Comparison of ENCODE assay signal across 15 cellular contexts in genomic region chr16:28880955-28881354, GRCh38. TPM values are rescaled to one million over a fixed set of nuclear protein-coding genes. Genes with fewer than 3 reads are reported as not detected.
DNase-seq lines count a peak whose midpoint lies in the region; ATAC-seq and TF ChIP-seq lines count a peak whose summit lies in the region.
"Had no signal": no experiment of that assay in that cellular context is flagged by ENCODE, and none has a peak within 500 bp of the region (broad histone marks: within the 10 kb centered on the region; RNA-seq: fewer than 3 reads in every experiment).

No MANE protein-coding gene starts in this region.

- TF ChIP-seq CTCF in KMS-11 (conservative IDR thresholded peaks at IDR 0.05; ENCODE audit: low read depth, low read length) (no peak), osteocyte (IDR thresholded peaks at IDR 0.05) (no peak)

- H3K27ac Mint-ChIP-seq in activated CD4-positive, alpha-beta T cell treated with anti-CD3 and anti-CD28 coated beads, Interleukin-2, amount 10 ng/mL, durations not matched to agents 7 days and 5 days, result peak overlapping the region; percentile 65
- H3K27ac Mint-ChIP-seq in dendritic cell treated with granulocyte-macrophage colony-stimulating factor and Interleukin-4, amounts not matched to agents 40 ng/mL and 50 ng/mL, for 4 days, result no peak overlapping the region
- H3K27ac Mint-ChIP-seq in osteocyte (ENCODE audit: unreplicated experiment), result no peak overlapping the region

- POLR2A ChIA-PET in activated CD4-positive, alpha-beta T cell treated with anti-CD3 and anti-CD28 coated beads, Interleukin-2, amount 10 ng/mL, durations not matched to agents 7 days and 5 days (lab: Charles Lee), result no interaction called here

- H3K4me3 ChIP-seq in KMS-11 (IDR thresholded peaks at IDR 0.05; ENCODE audit: insufficient read depth, low read depth, low read length), result no peak overlapping the region

- ATAC-seq in HG03571 (IDR thresholded peaks at IDR 0.05; ENCODE audit: unreplicated experiment), result no peak
- ATAC-seq in GM18909 (IDR thresholded peaks at IDR 0.05; ENCODE audit: poor library complexity, unreplicated experiment), result no peak
- no peak for ATAC-seq in GM21529 (IDR thresholded peaks at IDR 0.05; ENCODE audit: unreplicated experiment)
- ATAC-seq: PC-3 had no signal

- H3K27me3 Mint-ChIP-seq in activated CD4-positive, alpha-beta T cell treated with anti-CD3 and anti-CD28 coated beads, Interleukin-2, amount 10 ng/mL, durations not matched to agents 7 days and 5 days, result peaks cover 1% of the 10 kb centered on the region
- peaks cover 38% of the 10 kb centered on the region for H3K27me3 Mint-ChIP-seq in dendritic cell treated with granulocyte-macrophage colony-stimulating factor and Interleukin-4, amounts not matched to agents 40 ng/mL and 50 ng/mL, for 4 days
- no peaks in the 10 kb centered on the region for H3K27me3 Mint-ChIP-seq in osteocyte (ENCODE audit: unreplicated experiment)

- peaks cover 38% of the 10 kb centered on the region for H3K4me1 ChIP-seq in KMS-11 (ENCODE audit: low read depth, poor library complexity, severe bottlenecking)

- H4K20me1 ChIP-seq in KMS-11 (ENCODE audit: insufficient read depth), result no peaks in the 10 kb centered on the region

- H3K4me1 Mint-ChIP-seq in activated CD4-positive, alpha-beta T cell treated with anti-CD3 and anti-CD28 coated beads, Interleukin-2, amount 10 ng/mL, durations not matched to agents 7 days and 5 days, result peaks cover 29% of the 10 kb centered on the region
- H3K4me1 Mint-ChIP-seq in dendritic cell treated with granulocyte-macrophage colony-stimulating factor and Interleukin-4, amounts not matched to agents 40 ng/mL and 50 ng/mL, for 4 days (ENCODE audit: low read depth), result peaks cover 34% of the 10 kb centered on the region
- H3K4me1 Mint-ChIP-seq in osteocyte (ENCODE audit: unreplicated experiment), result peaks cover 13% of the 10 kb centered on the region

- peak overlapping the region; percentile 83; the same call in 1 of the 2 replicates for H2AFZ ChIP-seq in KMS-11 (ENCODE audit: low read depth)

- no peaks in the 10 kb centered on the region for H3K36me3 ChIP-seq in KMS-11 (ENCODE audit: insufficient read depth)
- H3K36me3 ChIP-seq: left lung had no signal

- CTCF ChIA-PET in activated CD4-positive, alpha-beta T cell treated with anti-CD3 and anti-CD28 coated beads, Interleukin-2, amount 10 ng/mL, durations not matched to agents 7 days and 5 days (lab: Charles Lee), result interaction anchor here (0.6 to 1.2 kb wide), 3 partner anchors 45 to 1584 kb away, joined by 4 to 5 read pairs (median 4); partner anchors contain the start of gene RABEP2

- H3K9ac ChIP-seq in KMS-11, result no peak overlapping the region

- no peak overlapping the region for H3K4me2 ChIP-seq in KMS-11

- H3K9me3 Mint-ChIP-seq in activated CD4-positive, alpha-beta T cell treated with anti-CD3 and anti-CD28 coated beads, Interleukin-2, amount 10 ng/mL, durations not matched to agents 7 days and 5 days, result no peaks in the 10 kb centered on the region
- H3K9me3 Mint-ChIP-seq in dendritic cell treated with granulocyte-macrophage colony-stimulating factor and Interleukin-4, amounts not matched to agents 40 ng/mL and 50 ng/mL, for 4 days, result no peaks in the 10 kb centered on the region
- no peaks in the 10 kb centered on the region for H3K9me3 Mint-ChIP-seq in osteocyte (ENCODE audit: unreplicated experiment)

- H3K27ac ChIP-seq in KMS-11, result no peak overlapping the region
- H3K27ac ChIP-seq: left lung had no signal

- H3K79me2 ChIP-seq in KMS-11 (ENCODE audit: insufficient read depth, low read depth), result no peaks in the 10 kb centered on the region

- intact Hi-C loops in dendritic cell treated with granulocyte-macrophage colony-stimulating factor and Interleukin-4, amounts not matched to agents 40 ng/mL and 50 ng/mL, for 4 days (cut with micrococcal nuclease), result no loop called here

- no peaks in the 10 kb centered on the region for H3K36me3 Mint-ChIP-seq in activated CD4-positive, alpha-beta T cell treated with anti-CD3 and anti-CD28 coated beads, Interleukin-2, amount 10 ng/mL, durations not matched to agents 7 days and 5 days (ENCODE audit: low read depth)
- H3K36me3 Mint-ChIP-seq in dendritic cell treated with granulocyte-macrophage colony-stimulating factor and Interleukin-4, amounts not matched to agents 40 ng/mL and 50 ng/mL, for 4 days (ENCODE audit: low read depth), result peaks cover 6% of the 10 kb centered on the region
- H3K36me3 Mint-ChIP-seq in osteocyte (ENCODE audit: unreplicated experiment), result no peaks in the 10 kb centered on the region

- H3K4me3 Mint-ChIP-seq in activated CD4-positive, alpha-beta T cell treated with anti-CD3 and anti-CD28 coated beads, Interleukin-2, amount 10 ng/mL, durations not matched to agents 7 days and 5 days, result peak overlapping the region; percentile 91
- H3K4me3 Mint-ChIP-seq in dendritic cell treated with granulocyte-macrophage colony-stimulating factor and Interleukin-4, amounts not matched to agents 40 ng/mL and 50 ng/mL, for 4 days, result peak overlapping the region; percentile 33
- peak overlapping the region; percentile 69 for H3K4me3 Mint-ChIP-seq in osteocyte (ENCODE audit: unreplicated experiment)

- DNase-seq in activated CD4-positive, alpha-beta T cell treated with anti-CD3 and anti-CD28 coated beads, Interleukin-2, amount 10 ng/mL, durations not matched to agents 7 days and 5 days, result no peak
- no peak for DNase-seq in activated CD4-positive, alpha-beta T cell treated with anti-CD3 and anti-CD28 coated beads for 4 hours
- no peak for DNase-seq in osteocyte (ENCODE audit: extremely low spot score, unreplicated experiment)
- DNase-seq: aorta; DMS79; effector CD8-positive, alpha-beta T cell; left lung; nucleus accumbens; PC-3 had no signal

- no peaks in the 10 kb centered on the region for H3K27me3 ChIP-seq in KMS-11 (ENCODE audit: insufficient read depth, low read depth)

RNA-seq across cellular contexts. Expression of gene ATP2A1, which starts 2.7 kb away (rescaled TPM):
- total RNA-seq in activated CD4-positive, alpha-beta T cell treated with anti-CD3 and anti-CD28 coated beads, Interleukin-2, amount 10 ng/mL, durations not matched to agents 7 days and 5 days, result 1 to 10 TPM; 1.3 to 2.7 TPM
- total RNA-seq in osteocyte, result 0.42 and 0.64 TPM in 2 replicates

RNA-seq across cellular contexts. Expression of gene SH2B1, which starts 17.3 kb away (rescaled TPM):
- total RNA-seq in activated CD4-positive, alpha-beta T cell treated with anti-CD3 and anti-CD28 coated beads, Interleukin-2, amount 10 ng/mL, durations not matched to agents 7 days and 5 days, result 10 to 100 TPM; 62.6 to 66.6 TPM
- total RNA-seq in osteocyte, result 57.9 and 60.7 TPM in 2 replicates

RNA-seq across cellular contexts. Expression of gene TUFM, which starts 34.8 kb away (rescaled TPM):
- 100 to 1,000 TPM; 105 to 125 TPM for total RNA-seq in activated CD4-positive, alpha-beta T cell treated with anti-CD3 and anti-CD28 coated beads, Interleukin-2, amount 10 ng/mL, durations not matched to agents 7 days and 5 days
- total RNA-seq in osteocyte, result 122 and 132 TPM in 2 replicates

RNA-seq across cellular contexts. Expression of gene RABEP2, which starts 44.1 kb away (rescaled TPM):
- 10 to 100 TPM; 16.8 to 21.1 TPM for total RNA-seq in activated CD4-positive, alpha-beta T cell treated with anti-CD3 and anti-CD28 coated beads, Interleukin-2, amount 10 ng/mL, durations not matched to agents 7 days and 5 days
- 19.3 and 20.0 TPM in 2 replicates for total RNA-seq in osteocyte

RNA-seq across cellular contexts. Expression of gene CD19, which starts 50.8 kb away (rescaled TPM):
- under 1 TPM in 1 of 2 experiments, not detected in 1; 0.12 TPM for total RNA-seq in activated CD4-positive, alpha-beta T cell treated with anti-CD3 and anti-CD28 coated beads, Interleukin-2, amount 10 ng/mL, durations not matched to agents 7 days and 5 days
- not detected in 2 replicates for total RNA-seq in osteocyte
- total RNA-seq: A673, PC-3 had no signal

Comparison
In these comparisons a context has a peak if more than half of its experiments do, and no peak if none do; other contexts are left out.
1. H3K4me3 Mint-ChIP-seq: peak in every context shown above with its lines; median percentile 91 in activated CD4-positive, alpha-beta T cell treated with anti-CD3 and anti-CD28 coated beads, Interleukin-2, amount 10 ng/mL, durations not matched to agents 7 days and 5 days; 69 in osteocyte; 33 in dendritic cell treated with granulocyte-macrophage colony-stimulating factor and Interleukin-4, amounts not matched to agents 40 ng/mL and 50 ng/mL, for 4 days.